15 cellular contexts compared by ENCODE assay signal in genomic region chr20:63471719-63472158, GRCh38. TPM values are rescaled to one million over a fixed set of nuclear protein-coding genes. Genes with fewer than 3 reads are reported as not detected.
DNase-seq lines count a peak whose midpoint lies in the region; ATAC-seq and TF ChIP-seq lines count a peak whose summit lies in the region.
"Had no signal": no experiment of that assay in that cellular context is flagged by ENCODE, and none has a peak within 500 bp of the region (broad histone marks: within the 10 kb centered on the region; RNA-seq: fewer than 3 reads in every experiment).

No MANE protein-coding gene starts in this region.

- H3K4me1 Mint-ChIP-seq in nephron progenitor cell, result peaks cover 10% of the 10 kb centered on the region
- H3K4me1 Mint-ChIP-seq in stimulated activated effector memory CD8-positive, alpha-beta T cell treated with anti-CD3 and anti-CD28 coated beads, Interleukin-12 subunit alpha, Interleukin-12 subunit beta, amount 100 ng/mL, for 72 hours, result peaks cover 10% of the 10 kb centered on the region

- CTCF ChIA-PET in HEK293 (lab: Yijun Ruan, JAX), result no interaction called here

- H3K36me3 Mint-ChIP-seq in nephron progenitor cell (ENCODE audit: low read depth), result no peaks in the 10 kb centered on the region
- H3K36me3 Mint-ChIP-seq in stimulated activated effector memory CD8-positive, alpha-beta T cell treated with anti-CD3 and anti-CD28 coated beads, Interleukin-12 subunit alpha, Interleukin-12 subunit beta, amount 100 ng/mL, for 72 hours, result no peaks in the 10 kb centered on the region
- H3K36me3 Mint-ChIP-seq: mesothelial cell of epicardium had no signal

- ATAC-seq in stimulated activated effector memory CD8-positive, alpha-beta T cell treated with anti-CD3 and anti-CD28 coated beads, Interleukin-12 subunit alpha, Interleukin-12 subunit beta, amount 100 ng/mL, for 72 hours, result no peak

- no peak overlapping the region for H3K27ac Mint-ChIP-seq in nephron progenitor cell
- no peak overlapping the region for H3K27ac Mint-ChIP-seq in stimulated activated effector memory CD8-positive, alpha-beta T cell treated with anti-CD3 and anti-CD28 coated beads, Interleukin-12 subunit alpha, Interleukin-12 subunit beta, amount 100 ng/mL, for 72 hours
- H3K27ac Mint-ChIP-seq: CD4-positive, alpha-beta T cell; mesothelial cell of epicardium had no signal

- DNase-seq in effector memory CD4-positive, alpha-beta T cell, result no peak
- DNase-seq in nephron progenitor cell (peak; percentile 52), OCI-M2 (lab: John Stamatoyannopoulos, UW; ENCODE audit: unreplicated experiment) (no peak), amniotic stem cell (lab: John Stamatoyannopoulos, UW) (no peak), mucosa of gallbladder (ENCODE audit: low spot score) (no peak)
- no peak for DNase-seq in stimulated activated effector memory CD8-positive, alpha-beta T cell treated with anti-CD3 and anti-CD28 coated beads, Interleukin-12 subunit alpha, Interleukin-12 subunit beta, amount 100 ng/mL, for 72 hours (ENCODE audit: low spot score in 2 of 2)
- DNase-seq: CD4-positive, alpha-beta T cell; effector CD8-positive, alpha-beta T cell; EL; KG1; stimulated activated naive CD4-positive, alpha-beta T cell treated with Interleukin-2 at 50 U/mL for 16 hours had no signal

- peak overlapping the region; percentile 71 for H3K4me3 Mint-ChIP-seq in nephron progenitor cell
- H3K4me3 Mint-ChIP-seq in stimulated activated effector memory CD8-positive, alpha-beta T cell treated with anti-CD3 and anti-CD28 coated beads, Interleukin-12 subunit alpha, Interleukin-12 subunit beta, amount 100 ng/mL, for 72 hours, result no peak overlapping the region
- H3K4me3 Mint-ChIP-seq: CD4-positive, alpha-beta T cell had no signal

- peak overlapping the region; percentile 34 for H3K4me3 ChIP-seq in HEK293 (ENCODE audit: low read depth, low read length)
- peak overlapping the region; percentile 39 for H3K4me3 ChIP-seq in effector memory CD4-positive, alpha-beta T cell (ENCODE audit: insufficient read depth, low read depth, low read length, poor library complexity, severe bottlenecking)

- H3K27ac ChIP-seq in C4-2B, result peak overlapping the region; percentile 61
- no peak overlapping the region; the same call in 1 of the 2 replicates for H3K27ac ChIP-seq in HEK293 (ENCODE audit: extremely low read depth, low read depth, low read length)
- H3K27ac ChIP-seq in effector memory CD4-positive, alpha-beta T cell (ENCODE audit: insufficient read depth, low read length, poor library complexity, severe bottlenecking), result no peak overlapping the region

- POLR2A ChIA-PET in HEK293 (lab: Yijun Ruan, JAX), result no interaction called here

- peaks cover 48% of the 10 kb centered on the region for H3K27me3 ChIP-seq in effector memory CD4-positive, alpha-beta T cell (replicated peaks; ENCODE audit: control insufficient read depth, insufficient read depth, low read length, poor library complexity, severe bottlenecking)

- H3K9me3 Mint-ChIP-seq in nephron progenitor cell, result no peaks in the 10 kb centered on the region
- H3K9me3 Mint-ChIP-seq in stimulated activated effector memory CD8-positive, alpha-beta T cell treated with anti-CD3 and anti-CD28 coated beads, Interleukin-12 subunit alpha, Interleukin-12 subunit beta, amount 100 ng/mL, for 72 hours, result no peaks in the 10 kb centered on the region
- H3K9me3 Mint-ChIP-seq: CD4-positive, alpha-beta T cell; mesothelial cell of epicardium had no signal

- H3K4me1 ChIP-seq in HEK293 (ENCODE audit: control insufficient read depth, insufficient read depth, low read length), result peaks cover 3% of the 10 kb centered on the region
- peaks cover 13% of the 10 kb centered on the region for H3K4me1 ChIP-seq in effector memory CD4-positive, alpha-beta T cell (ENCODE audit: control insufficient read depth, insufficient read depth, low read length, poor library complexity, severe bottlenecking)

- H3K36me3 ChIP-seq in HEK293 (ENCODE audit: control insufficient read depth in 2 of 2, insufficient read depth in 1 of 2, low read length in 2 of 2), result no peaks in the 10 kb centered on the region
- no peaks in the 10 kb centered on the region for H3K36me3 ChIP-seq in effector memory CD4-positive, alpha-beta T cell (ENCODE audit: control insufficient read depth, insufficient read depth, low read length)

- TF ChIP-seq CTCF in C4-2B (conservative IDR thresholded peaks at IDR 0.05), result no peak
- TF ChIP-seq CTCF in HEK293 (tag by site-specific recombination; IDR thresholded peaks at IDR 0.05), result no peak
- no peak for TF ChIP-seq CTCF in nephron progenitor cell (IDR thresholded peaks at IDR 0.05)

- H3K9me3 ChIP-seq in HEK293 (ENCODE audit: control insufficient read depth, insufficient read depth, low read depth, low read length), result no peaks in the 10 kb centered on the region
- H3K9me3 ChIP-seq in effector memory CD4-positive, alpha-beta T cell (ENCODE audit: control insufficient read depth, low read length), result no peaks in the 10 kb centered on the region

- peaks cover 50% of the 10 kb centered on the region for H3K27me3 Mint-ChIP-seq in nephron progenitor cell (ENCODE audit: low read depth, poor library complexity)

TF ChIP-seq in HEK293, 187 proteins besides CTCF, POLR2A, EP300 and RAD21:
- TF ChIP-seq ZNF221 (tag by site-specific recombination; IDR thresholded peaks at IDR 0.05; ENCODE audit: borderline replicate concordance), result no peak
- TF ChIP-seq ZBTB20 (tag by site-specific recombination; IDR thresholded peaks at IDR 0.05), result peak; percentile 37; the same call in 1 of the 2 replicates
- TF ChIP-seq ZBTB17 (tag by site-specific recombination; IDR thresholded peaks at IDR 0.05), result no peak
- TF ChIP-seq ZIC2 (tag by site-specific recombination; IDR thresholded peaks at IDR 0.05), result peak; percentile 79; the same call in 1 of the 2 replicates
- TF ChIP-seq ZNF600 (tag by site-specific recombination; IDR thresholded peaks at IDR 0.05), result peak; percentile 67

RNA-seq across cellular contexts. Expression of gene KCNQ2, which starts 0.7 kb away (rescaled TPM):
- total RNA-seq in mucosa of gallbladder, result 0.46 TPM
- total RNA-seq: CD4-positive, alpha-beta T cell; osteocyte had no signal

RNA-seq across cellular contexts. Expression of gene EEF1A2, which starts 27.1 kb away (rescaled TPM):
- total RNA-seq in mucosa of gallbladder, result 56.3 TPM

RNA-seq across cellular contexts. Expression of gene PPDPF, which starts 48.8 kb away (rescaled TPM):
- 793 TPM for total RNA-seq in mucosa of gallbladder
